11 cellular contexts compared by ENCODE assay signal in the genomic region with DNA sequence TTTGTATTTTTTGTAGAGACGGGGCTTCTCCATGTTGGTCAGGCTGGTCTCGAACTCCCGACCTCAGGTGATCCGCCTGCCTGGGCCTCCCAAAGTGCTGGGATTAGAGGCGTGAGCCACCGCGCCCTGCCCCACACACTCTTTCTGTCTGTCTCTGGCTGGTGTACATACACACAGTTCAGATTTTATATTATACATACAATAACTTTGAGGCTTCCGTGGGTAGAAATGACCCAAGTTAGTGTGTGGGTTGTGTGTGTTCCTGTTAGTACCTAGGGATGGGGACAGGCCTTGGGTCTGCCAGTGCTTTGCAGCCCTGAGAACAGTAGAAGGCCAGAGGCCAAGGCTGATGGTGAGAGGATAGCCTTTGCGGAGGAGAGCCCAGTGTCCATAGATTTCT. TPM values are rescaled to one million over a fixed set of nuclear protein-coding genes. Genes with fewer than 3 reads are reported as not detected.
DNase-seq lines count a peak whose midpoint lies in the region; ATAC-seq and TF ChIP-seq lines count a peak whose summit lies in the region.
"Had no signal": no experiment of that assay in that cellular context is flagged by ENCODE, and none has a peak within 500 bp of the region (broad histone marks: within the 10 kb centered on the region; RNA-seq: fewer than 3 reads in every experiment).

No MANE protein-coding gene starts in this region.

- H3K27me3 ChIP-seq in lower lobe of right lung (ENCODE audit: low read depth): peaks cover 7% of the 10 kb centered on the region
- no peaks in the 10 kb centered on the region for H3K27me3 ChIP-seq in thyroid gland
- peaks cover 67% of the 10 kb centered on the region for H3K27me3 ChIP-seq in SK-N-SH (ENCODE audit: insufficient read depth)

- no peaks in the 10 kb centered on the region for H3F3A ChIP-seq in SK-N-SH (replicated peaks; ENCODE audit: insufficient read depth)

- H3K27me3 Mint-ChIP-seq in activated T-cell treated with anti-CD3 and anti-CD28 coated beads, Interleukin-2, amount 50 U/mL, for 24 hours: peaks cover 42% of the 10 kb centered on the region
- peaks cover 2% of the 10 kb centered on the region for H3K27me3 Mint-ChIP-seq in activated naive CD8-positive, alpha-beta T cell

- TF ChIP-seq EP300 in SK-N-SH (IDR thresholded peaks at IDR 0.05; ENCODE audit: borderline replicate concordance in 1 of 2, low read depth in 1 of 2, low read length in 1 of 2): no peak

- CTCF ChIA-PET in SK-N-SH (lab: Yijun Ruan, JAX): interaction anchor here (1.1 kb wide), 1 partner anchor 199 kb away, joined by 3 read pairs; no protein-coding TSS in a partner anchor

- H3K9me2 ChIP-seq in SK-N-SH: no peaks in the 10 kb centered on the region

- intact Hi-C loops in lower lobe of right lung (cut with DNase I): no loop called here
- intact Hi-C loops in thyroid gland (cut with DNase I): no loop called here

- H3K4me3 ChIP-seq in lower lobe of right lung (peak overlapping the region; percentile 85), thyroid gland (replicated peaks in 1 of 3) (peak overlapping the region in 1 of 3 donors; percentile 98), SK-N-SH (ENCODE audit: low read depth in 2 of 2, low read length in 1 of 2) (no peak overlapping the region)
- H3K4me3 ChIP-seq: HAP-1 had no signal

- H3K9me3 Mint-ChIP-seq in activated T-cell treated with anti-CD3 and anti-CD28 coated beads, Interleukin-2, amount 50 U/mL, for 24 hours: no peaks in the 10 kb centered on the region
- H3K9me3 Mint-ChIP-seq in activated naive CD8-positive, alpha-beta T cell (ENCODE audit: low read depth): no peaks in the 10 kb centered on the region
- H3K9me3 Mint-ChIP-seq: stimulated activated naive B cell treated with anti-CD40 and anti-IgM and Interleukin-4, amounts not matched to agents 10 μg/mL and 1 μg/mL and 100 μg/mL, for 72 hours had no signal

- peaks cover 18% of the 10 kb centered on the region for H3K4me1 Mint-ChIP-seq in activated T-cell treated with anti-CD3 and anti-CD28 coated beads, Interleukin-2, amount 50 U/mL, for 24 hours (ENCODE audit: low read depth)
- H3K4me1 Mint-ChIP-seq in activated naive CD8-positive, alpha-beta T cell (ENCODE audit: low read depth): peaks cover 8% of the 10 kb centered on the region

- H3K9ac ChIP-seq in SK-N-SH: no peak overlapping the region

- TF ChIP-seq CTCF in lower lobe of right lung (IDR thresholded peaks at IDR 0.05) (no peak), thyroid gland (IDR thresholded peaks at IDR 0.05) (no peak), SK-N-SH (IDR thresholded peaks at IDR 0.05) (no peak)

- POLR2A ChIA-PET in SK-N-SH (lab: Yijun Ruan, JAX): no interaction called here

- no peak for ATAC-seq in lower lobe of right lung
- no peak for ATAC-seq in GM21447 (IDR thresholded peaks at IDR 0.05; ENCODE audit: unreplicated experiment)
- ATAC-seq: stimulated activated naive B cell treated with anti-CD40 and anti-IgM and Interleukin-4, amounts not matched to agents 10 μg/mL and 1 μg/mL and 100 μg/mL, for 72 hours had no signal

- no peak overlapping the region for H2AFZ ChIP-seq in SK-N-SH (ENCODE audit: low read depth)

- peak overlapping the region; percentile 80 for H3K4me3 Mint-ChIP-seq in activated T-cell treated with anti-CD3 and anti-CD28 coated beads, Interleukin-2, amount 50 U/mL, for 24 hours
- H3K4me3 Mint-ChIP-seq in activated naive CD8-positive, alpha-beta T cell: peak overlapping the region; percentile 82

- no peak overlapping the region for H3K4me2 ChIP-seq in SK-N-SH

- WGBS in thyroid gland, 2 donors: 96 to 99% methylated on average over 9 of the region's 9 CpGs
- 95% methylated on average over 9 of the region's 9 CpGs for WGBS in SK-N-SH (ENCODE audit: low lambda C conversion rate)

- no peak for TF ChIP-seq POLR2A in thyroid gland (IDR thresholded peaks at IDR 0.05)

- no peak for DNase-seq in activated T-cell treated with anti-CD3 and anti-CD28 coated beads, Interleukin-2, amount 50 U/mL, for 24 hours
- no peak for DNase-seq in activated T-cell treated with anti-CD3 and anti-CD28 coated beads for 4 hours
- no peak for DNase-seq in lower lobe of right lung
- no peak for DNase-seq in thyroid gland
- DNase-seq in SK-N-SH: no peak
- no peak for DNase-seq in NCI-H774 (lab: John Stamatoyannopoulos, UW)
- DNase-seq: stimulated activated naive B cell treated with anti-CD40 and anti-IgM and Interleukin-4, amounts not matched to agents 10 μg/mL and 1 μg/mL and 100 μg/mL, for 72 hours had no signal

- TF ChIP-seq RAD21 in SK-N-SH (IDR thresholded peaks at IDR 0.05; ENCODE audit: low read length): no peak

- no peaks in the 10 kb centered on the region for H3K9me3 ChIP-seq in lower lobe of right lung
- H3K9me3 ChIP-seq in thyroid gland: no peaks in the 10 kb centered on the region
- no peaks in the 10 kb centered on the region for H3K9me3 ChIP-seq in SK-N-SH
- H3K9me3 ChIP-seq: HAP-1 had no signal

- H3K4me1 ChIP-seq in lower lobe of right lung (peaks cover 69% of the 10 kb centered on the region), thyroid gland (peaks cover 58 to 72% of the 10 kb centered on the region in 2 donors), SK-N-SH (ENCODE audit: control insufficient read depth in 1 of 2, insufficient read depth in 2 of 2, low read depth in 1 of 2, low read length in 1 of 2) (peaks cover 0 to 7% of the 10 kb centered on the region in 2 experiments; a peak in 2 of 4 replicates)
- H3K4me1 ChIP-seq: HAP-1 had no signal

- H3K36me3 Mint-ChIP-seq in activated T-cell treated with anti-CD3 and anti-CD28 coated beads, Interleukin-2, amount 50 U/mL, for 24 hours (ENCODE audit: low read depth): peaks cover 2% of the 10 kb centered on the region
- no peaks in the 10 kb centered on the region for H3K36me3 Mint-ChIP-seq in activated naive CD8-positive, alpha-beta T cell

- H3K79me2 ChIP-seq in SK-N-SH (ENCODE audit: insufficient read depth): no peaks in the 10 kb centered on the region

- H3K27ac ChIP-seq in lower lobe of right lung: peak overlapping the region; percentile 98
- peak overlapping the region; percentile 100 for H3K27ac ChIP-seq in thyroid gland
- H3K27ac ChIP-seq in SK-N-SH (ENCODE audit: low read depth in 2 of 2, low read length in 1 of 2): no peak overlapping the region
- H3K27ac ChIP-seq: SK-N-MC had no signal

- H3K27ac Mint-ChIP-seq in activated T-cell treated with anti-CD3 and anti-CD28 coated beads, Interleukin-2, amount 50 U/mL, for 24 hours: no peak overlapping the region
- no peak overlapping the region for H3K27ac Mint-ChIP-seq in activated naive CD8-positive, alpha-beta T cell
- H3K27ac Mint-ChIP-seq: stimulated activated naive B cell treated with anti-CD40 and anti-IgM and Interleukin-4, amounts not matched to agents 10 μg/mL and 1 μg/mL and 100 μg/mL, for 72 hours had no signal

- H4K20me1 ChIP-seq in SK-N-SH (ENCODE audit: insufficient read depth): no peaks in the 10 kb centered on the region

- H3K36me3 ChIP-seq in lower lobe of right lung: peaks cover 44% of the 10 kb centered on the region
- peaks cover 41 to 54% of the 10 kb centered on the region in 2 donors for H3K36me3 ChIP-seq in thyroid gland
- no peaks in the 10 kb centered on the region for H3K36me3 ChIP-seq in SK-N-SH (replicated peaks in 1 of 2; ENCODE audit: control insufficient read depth in 1 of 2, insufficient read depth in 2 of 2, low read length in 1 of 2)
- H3K36me3 ChIP-seq: HAP-1 had no signal

TF ChIP-seq in SK-N-SH, 30 proteins besides CTCF, POLR2A, EP300 and RAD21 (continues in another document):
- no peak for TF ChIP-seq GABPA (IDR thresholded peaks at IDR 0.05; ENCODE audit: low read depth)
- TF ChIP-seq TAF1 (IDR thresholded peaks at IDR 0.05; ENCODE audit: borderline replicate concordance, low read depth, low read length): no peak
- TF ChIP-seq, protein P1, sequence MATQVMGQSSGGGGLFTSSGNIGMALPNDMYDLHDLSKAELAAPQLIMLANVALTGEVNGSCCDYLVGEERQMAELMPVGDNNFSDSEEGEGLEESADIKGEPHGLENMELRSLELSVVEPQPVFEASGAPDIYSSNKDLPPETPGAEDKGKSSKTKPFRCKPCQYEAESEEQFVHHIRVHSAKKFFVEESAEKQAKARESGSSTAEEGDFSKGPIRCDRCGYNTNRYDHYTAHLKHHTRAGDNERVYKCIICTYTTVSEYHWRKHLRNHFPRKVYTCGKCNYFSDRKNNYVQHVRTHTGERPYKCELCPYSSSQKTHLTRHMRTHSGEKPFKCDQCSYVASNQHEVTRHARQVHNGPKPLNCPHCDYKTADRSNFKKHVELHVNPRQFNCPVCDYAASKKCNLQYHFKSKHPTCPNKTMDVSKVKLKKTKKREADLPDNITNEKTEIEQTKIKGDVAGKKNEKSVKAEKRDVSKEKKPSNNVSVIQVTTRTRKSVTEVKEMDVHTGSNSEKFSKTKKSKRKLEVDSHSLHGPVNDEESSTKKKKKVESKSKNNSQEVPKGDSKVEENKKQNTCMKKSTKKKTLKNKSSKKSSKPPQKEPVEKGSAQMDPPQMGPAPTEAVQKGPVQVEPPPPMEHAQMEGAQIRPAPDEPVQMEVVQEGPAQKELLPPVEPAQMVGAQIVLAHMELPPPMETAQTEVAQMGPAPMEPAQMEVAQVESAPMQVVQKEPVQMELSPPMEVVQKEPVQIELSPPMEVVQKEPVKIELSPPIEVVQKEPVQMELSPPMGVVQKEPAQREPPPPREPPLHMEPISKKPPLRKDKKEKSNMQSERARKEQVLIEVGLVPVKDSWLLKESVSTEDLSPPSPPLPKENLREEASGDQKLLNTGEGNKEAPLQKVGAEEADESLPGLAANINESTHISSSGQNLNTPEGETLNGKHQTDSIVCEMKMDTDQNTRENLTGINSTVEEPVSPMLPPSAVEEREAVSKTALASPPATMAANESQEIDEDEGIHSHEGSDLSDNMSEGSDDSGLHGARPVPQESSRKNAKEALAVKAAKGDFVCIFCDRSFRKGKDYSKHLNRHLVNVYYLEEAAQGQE (IDR thresholded peaks at IDR 0.05; ENCODE audit: low read depth, low read length): no peak
- TF ChIP-seq, protein P2, sequence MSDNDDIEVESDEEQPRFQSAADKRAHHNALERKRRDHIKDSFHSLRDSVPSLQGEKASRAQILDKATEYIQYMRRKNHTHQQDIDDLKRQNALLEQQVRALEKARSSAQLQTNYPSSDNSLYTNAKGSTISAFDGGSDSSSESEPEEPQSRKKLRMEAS (IDR thresholded peaks at IDR 0.05; ENCODE audit: low read depth): no peak
- TF ChIP-seq, protein P3, sequence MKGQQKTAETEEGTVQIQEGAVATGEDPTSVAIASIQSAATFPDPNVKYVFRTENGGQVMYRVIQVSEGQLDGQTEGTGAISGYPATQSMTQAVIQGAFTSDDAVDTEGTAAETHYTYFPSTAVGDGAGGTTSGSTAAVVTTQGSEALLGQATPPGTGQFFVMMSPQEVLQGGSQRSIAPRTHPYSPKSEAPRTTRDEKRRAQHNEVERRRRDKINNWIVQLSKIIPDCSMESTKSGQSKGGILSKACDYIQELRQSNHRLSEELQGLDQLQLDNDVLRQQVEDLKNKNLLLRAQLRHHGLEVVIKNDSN (IDR thresholded peaks at IDR 0.05; ENCODE audit: borderline replicate concordance, low read depth): no peak
- no peak for TF ChIP-seq RXRA (IDR thresholded peaks at IDR 0.05; ENCODE audit: borderline replicate concordance, low read depth)
- no peak for TF ChIP-seq POLR2AphosphoS5 (IDR thresholded peaks at IDR 0.05; ENCODE audit: low read depth, low read length)

RNA-seq across cellular contexts. Expression of a gene that starts 2.8 kb away (rescaled TPM):
- 171 TPM for total RNA-seq in lower lobe of right lung
- total RNA-seq in thyroid gland: 100 to 1,000 TPM; 157 to 385 (median 177) TPM
- not detected in 2 replicates for polyA plus RNA-seq in SK-N-SH (2012; rRNA removed)
- not detected in 2 replicates for polyA plus RNA-seq in SK-N-SH (2012; cell fraction: cytosol; rRNA removed)
- not detected in 2 replicates for polyA plus RNA-seq in SK-N-SH (2012; cell fraction: nucleus; rRNA removed)

Comparison
In these comparisons a context has a peak if more than half of its experiments do, and no peak if none do; other contexts are left out.
1. H3K27ac ChIP-seq: peak in lower lobe of right lung (single experiment) and thyroid gland (3 of 3); none in SK-N-SH (0 of 2).